ENCODE assay signal across 14 cellular contexts in the genomic region with DNA sequence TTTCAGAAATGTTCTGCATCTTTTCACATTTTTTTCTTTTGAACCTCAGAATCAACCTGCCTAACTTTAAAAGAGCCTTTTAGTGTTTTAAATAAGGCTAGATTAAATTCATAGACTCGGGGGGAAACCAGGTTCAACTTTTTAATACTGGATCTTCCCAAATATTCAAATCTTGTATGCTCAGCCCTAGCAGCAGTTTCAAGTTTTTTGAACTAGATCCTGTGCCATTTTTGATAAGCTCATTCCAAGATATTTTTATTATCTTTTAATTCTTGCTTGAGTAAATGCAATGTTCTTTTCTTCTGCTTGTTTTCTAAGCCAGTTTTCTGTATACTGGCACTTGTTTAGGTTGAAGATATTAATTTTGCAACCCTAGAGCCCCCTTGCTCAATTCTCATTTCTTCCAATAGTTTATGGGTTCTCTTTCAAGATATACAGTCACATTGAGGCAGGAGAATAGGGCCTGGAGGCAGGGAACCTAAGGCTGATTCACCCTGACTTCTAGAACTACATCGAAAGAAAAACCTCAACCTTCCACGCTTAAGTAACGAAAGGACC. TPM values are rescaled to one million over a fixed set of nuclear protein-coding genes. Genes with fewer than 3 reads are reported as not detected.
"Had no signal": no experiment of that assay in that cellular context is flagged by ENCODE, and none has a peak within 500 bp of the region (broad histone marks: within the 10 kb centered on the region; RNA-seq: fewer than 3 reads in every experiment).

No MANE protein-coding gene starts in this region.

- H3K36me3 ChIP-seq: esophagus muscularis mucosa, SJSA1, transverse colon had no signal

- ATAC-seq: stimulated activated naive B cell treated with anti-CD40 and anti-IgM and Interleukin-4, amounts not matched to agents 10 μg/mL and 1 μg/mL and 100 μg/mL, for 72 hours had no signal

- H3K9me3 Mint-ChIP-seq: activated CD4-positive, alpha-beta T cell treated with anti-CD3 and anti-CD28 coated beads, Interleukin-2, amount 10 ng/mL, durations not matched to agents 7 days and 5 days; stimulated activated naive B cell treated with anti-CD40 and anti-IgM and Interleukin-4, amounts not matched to agents 10 μg/mL and 1 μg/mL and 100 μg/mL, for 72 hours had no signal

- H3K27ac Mint-ChIP-seq: activated CD4-positive, alpha-beta T cell treated with anti-CD3 and anti-CD28 coated beads, Interleukin-2, amount 10 ng/mL, durations not matched to agents 7 days and 5 days; stimulated activated naive B cell treated with anti-CD40 and anti-IgM and Interleukin-4, amounts not matched to agents 10 μg/mL and 1 μg/mL and 100 μg/mL, for 72 hours had no signal

- H3K4me3 ChIP-seq: esophagus muscularis mucosa, lung, SJSA1, transverse colon had no signal

- H3K27ac ChIP-seq: SJSA1, transverse colon had no signal

- H3K36me3 Mint-ChIP-seq: stimulated activated naive B cell treated with anti-CD40 and anti-IgM and Interleukin-4, amounts not matched to agents 10 μg/mL and 1 μg/mL and 100 μg/mL, for 72 hours had no signal

- H3K4me3 Mint-ChIP-seq: activated CD4-positive, alpha-beta T cell treated with anti-CD3 and anti-CD28 coated beads, Interleukin-2, amount 10 ng/mL, durations not matched to agents 7 days and 5 days; stimulated activated naive B cell treated with anti-CD40 and anti-IgM and Interleukin-4, amounts not matched to agents 10 μg/mL and 1 μg/mL and 100 μg/mL, for 72 hours had no signal

- H3K9me3 ChIP-seq: esophagus muscularis mucosa, SJSA1, transverse colon had no signal

- H3K27me3 ChIP-seq: esophagus muscularis mucosa, SJSA1, transverse colon had no signal

- H3K4me1 Mint-ChIP-seq: stimulated activated naive B cell treated with anti-CD40 and anti-IgM and Interleukin-4, amounts not matched to agents 10 μg/mL and 1 μg/mL and 100 μg/mL, for 72 hours had no signal

- DNase-seq: activated CD4-positive, alpha-beta T cell treated with anti-CD3 and anti-CD28 coated beads, Interleukin-2, amount 10 ng/mL, durations not matched to agents 7 days and 5 days; activated CD8-positive, alpha-beta memory T cell treated with anti-CD3 and anti-CD28 coated beads for 24 hours; activated naive CD4-positive, alpha-beta T cell; central memory CD4-positive, alpha-beta T cell; cortex of kidney; effector CD4-positive, alpha-beta T cell; foreskin fibroblast; retina; stimulated activated CD4-positive, alpha-beta T cell treated with anti-CD3 and anti-CD28 coated beads, Interleukin-4, amount 100 ng/mL, for 1 hour; stimulated activated naive B cell treated with anti-CD40 and anti-IgM and Interleukin-4, amounts not matched to agents 10 μg/mL and 1 μg/mL and 100 μg/mL, for 72 hours; transverse colon had no signal

- H3K27me3 Mint-ChIP-seq: activated CD4-positive, alpha-beta T cell treated with anti-CD3 and anti-CD28 coated beads, Interleukin-2, amount 10 ng/mL, durations not matched to agents 7 days and 5 days had no signal

RNA-seq across cellular contexts. Expression of a gene that starts 13.1 kb away (rescaled TPM):
- total RNA-seq: activated CD4-positive, alpha-beta T cell treated with anti-CD3 and anti-CD28 coated beads, Interleukin-2, amount 10 ng/mL, durations not matched to agents 7 days and 5 days; SJSA1; transverse colon had no signal

RNA-seq across cellular contexts. Expression of a gene that starts 28.5 kb away (rescaled TPM):
- total RNA-seq: activated CD4-positive, alpha-beta T cell treated with anti-CD3 and anti-CD28 coated beads, Interleukin-2, amount 10 ng/mL, durations not matched to agents 7 days and 5 days had no signal

RNA-seq across cellular contexts. Expression of a gene that starts 29.5 kb away (rescaled TPM):
- total RNA-seq: activated CD4-positive, alpha-beta T cell treated with anti-CD3 and anti-CD28 coated beads, Interleukin-2, amount 10 ng/mL, durations not matched to agents 7 days and 5 days had no signal

RNA-seq across cellular contexts. Expression of a gene that starts 53.8 kb away (rescaled TPM):
- total RNA-seq: SJSA1 had no signal
